In genomic region chr9:73200694-73201432, GRCh38 we compare ENCODE assay signal across 8 cellular contexts. TPM values are rescaled to one million over a fixed set of nuclear protein-coding genes. Genes with fewer than 3 reads are reported as not detected.
DNase-seq lines count a peak whose midpoint lies in the region; ATAC-seq and TF ChIP-seq lines count a peak whose summit lies in the region.

No MANE protein-coding gene starts in this region.

- H3K9me3 ChIP-seq in ovary, result no peaks in the 10 kb centered on the region

- 39 to 43% (median 42%) methylated on average over 9 of the region's 9 CpGs for WGBS in ovary, 3 donors

- TF ChIP-seq CTCF in ovary (IDR thresholded peaks at IDR 0.05), result peak in 1 of 3 donors; percentile 11

- H3K36me3 ChIP-seq in ovary, result no peaks in the 10 kb centered on the region

- H3K27me3 ChIP-seq in ovary, result no peaks in the 10 kb centered on the region

- DNase-seq in AG20443 (ENCODE audit: low spot score) (peak; percentile 14), NCI-H1436 (lab: John Stamatoyannopoulos, UW) (peak; percentile 55), amniotic epithelial cell (ENCODE audit: low read depth) (peak; percentile 49), kidney tubule cell (ENCODE audit: low spot score) (peak; percentile 50), activated gamma-delta T cell treated with Interleukin-2 at 50 U/mL for 16 hours (no peak), ovary (no peak)

- peak; percentile 55 for ATAC-seq in GM18861 (IDR thresholded peaks at IDR 0.05; ENCODE audit: unreplicated experiment)
- ATAC-seq in HG02763 (IDR thresholded peaks at IDR 0.05; ENCODE audit: unreplicated experiment), result no peak

- no peaks in the 10 kb centered on the region for H3K4me1 ChIP-seq in ovary (ENCODE audit: insufficient read depth)

- H3K27ac ChIP-seq in ovary, result no peak overlapping the region

- intact Hi-C loops in ovary (cut with DNase I), result no loop called here

- TF ChIP-seq POLR2A in ovary (IDR thresholded peaks at IDR 0.05), result no peak

- H3K4me3 ChIP-seq in ovary, result no peak overlapping the region

- no peak for TF ChIP-seq EP300 in ovary (IDR thresholded peaks at IDR 0.05)

RNA-seq across cellular contexts. Expression of gene ANXA1, which starts 49.2 kb away (rescaled TPM):
- 100 to 1,000 TPM in 3 of 7 donors, 10 to 100 TPM in 4; 67.5 to 472 (median 93.5) TPM for total RNA-seq in ovary
- 100 to 1,000 TPM; 118 to 141 TPM for polyA plus RNA-seq in ovary

Comparison
In these comparisons a context has a peak if more than half of its experiments do, and no peak if none do; other contexts are left out.
1. DNase-seq: peak in AG20443 (single experiment), NCI-H1436 (single experiment), amniotic epithelial cell (single experiment) and kidney tubule cell (single experiment); none in activated gamma-delta T cell treated with Interleukin-2 at 50 U/mL for 16 hours (single experiment) and ovary (0 of 5).